In the genomic region with DNA sequence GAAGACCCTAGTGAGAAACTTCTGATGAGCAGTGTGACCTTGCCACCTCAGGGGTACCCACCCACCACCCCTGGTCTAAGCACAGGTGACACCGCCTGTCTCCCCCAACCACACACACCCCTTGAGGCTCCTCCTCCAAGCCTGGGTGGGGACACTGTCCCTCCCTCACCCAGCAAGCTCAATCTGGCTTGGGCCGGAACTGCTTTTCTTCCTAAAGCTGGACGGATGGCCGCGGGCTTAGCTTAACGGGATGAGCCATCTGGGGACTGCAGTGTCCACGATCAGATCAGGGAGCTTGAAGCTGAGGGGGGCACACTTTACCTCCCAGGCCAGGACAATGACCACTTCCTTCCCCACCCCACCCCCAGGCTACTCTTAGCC, we compare ENCODE assay signal across 4 cellular contexts. TPM values are rescaled to one million over a fixed set of nuclear protein-coding genes. Genes with fewer than 3 reads are reported as not detected.
A peak's percentile ranks its signal among the peaks of the same experiment; 100 is the strongest.
DNase-seq lines count a peak whose midpoint lies in the region.
"Not testable (repeated sequence)": the region's sequence is repeated elsewhere in the genome, so short reads cannot be mapped to it uniquely, and the experiment has no call there.

No MANE protein-coding gene starts in this region.

- peaks cover 20% of the 10 kb centered on the region for H3K36me3 ChIP-seq in HAP-1 (replicated peaks)

- H3K9me3 Mint-ChIP-seq in activated CD4-positive, alpha-beta T cell treated with anti-CD3 and anti-CD28 coated beads, Interleukin-2, amount 10 ng/mL, durations not matched to agents 24 days and 14 days: not testable (repeated sequence)

- in situ Hi-C loops in HAP-1 (cut with MboI; ENCODE audit: low sequenced_read_pairs): not testable (repeated sequence)

- intact Hi-C loops in activated CD4-positive, alpha-beta T cell treated with anti-CD3 and anti-CD28 coated beads, Interleukin-2, amount 10 ng/mL, durations not matched to agents 24 days and 14 days (cut with micrococcal nuclease): loop anchor here (5.0 kb wide), 1 partner anchor 36 kb away; the partner anchor contains the start of genes ABCD1 and BCAP31

- H3K4me1 Mint-ChIP-seq in activated CD4-positive, alpha-beta T cell treated with anti-CD3 and anti-CD28 coated beads, Interleukin-2, amount 10 ng/mL, durations not matched to agents 24 days and 14 days: not testable (repeated sequence)

- not testable (repeated sequence) for H3K9me3 ChIP-seq in HAP-1

- not testable (repeated sequence) for H3K27me3 ChIP-seq in HAP-1 (ENCODE audit: low read depth)

- H3K27ac Mint-ChIP-seq in activated CD4-positive, alpha-beta T cell treated with anti-CD3 and anti-CD28 coated beads, Interleukin-2, amount 10 ng/mL, durations not matched to agents 24 days and 14 days: not testable (repeated sequence)

- H3K4me1 ChIP-seq in HAP-1: peaks cover 46% of the 10 kb centered on the region

- peak overlapping the region; percentile 36 for H3K4me3 ChIP-seq in HAP-1

- peak overlapping the region; percentile 21 for H3K4me3 Mint-ChIP-seq in activated CD4-positive, alpha-beta T cell treated with anti-CD3 and anti-CD28 coated beads, Interleukin-2, amount 10 ng/mL, durations not matched to agents 24 days and 14 days

- H3K27me3 Mint-ChIP-seq in activated CD4-positive, alpha-beta T cell treated with anti-CD3 and anti-CD28 coated beads, Interleukin-2, amount 10 ng/mL, durations not matched to agents 24 days and 14 days: peaks cover 19% of the 10 kb centered on the region

- DNase-seq in HAP-1 (ENCODE audit: low spot score in 2 of 2) (peak in 1 of 2 experiments; percentile 76), left kidney (ENCODE audit: low read depth, low spot score) (peak; percentile 55), retina (peak; percentile 46)
- DNase-seq in activated CD4-positive, alpha-beta T cell treated with anti-CD3 and anti-CD28 coated beads, Interleukin-2, amount 10 ng/mL, durations not matched to agents 24 days and 14 days: not testable (repeated sequence)

- H3K36me3 Mint-ChIP-seq in activated CD4-positive, alpha-beta T cell treated with anti-CD3 and anti-CD28 coated beads, Interleukin-2, amount 10 ng/mL, durations not matched to agents 24 days and 14 days (ENCODE audit: low read depth): not testable (repeated sequence)

RNA-seq across cellular contexts. Expression of gene SLC6A8, which starts 1.1 kb away (rescaled TPM):
- 3.5 TPM in 2 replicates for total RNA-seq in activated CD4-positive, alpha-beta T cell treated with anti-CD3 and anti-CD28 coated beads, Interleukin-2, amount 10 ng/mL, durations not matched to agents 24 days and 14 days

RNA-seq across cellular contexts. Expression of gene PNCK, which starts 13.1 kb away (rescaled TPM):
- 0.36 and 0.84 TPM in 2 replicates for total RNA-seq in activated CD4-positive, alpha-beta T cell treated with anti-CD3 and anti-CD28 coated beads, Interleukin-2, amount 10 ng/mL, durations not matched to agents 24 days and 14 days

RNA-seq across cellular contexts. Expression of gene BCAP31, which starts 37.5 kb away (rescaled TPM):
- 154 and 157 TPM in 2 replicates for total RNA-seq in activated CD4-positive, alpha-beta T cell treated with anti-CD3 and anti-CD28 coated beads, Interleukin-2, amount 10 ng/mL, durations not matched to agents 24 days and 14 days

RNA-seq across cellular contexts. Expression of gene ABCD1, which starts 38.0 kb away (rescaled TPM):
- 6.6 and 7.7 TPM in 2 replicates for total RNA-seq in activated CD4-positive, alpha-beta T cell treated with anti-CD3 and anti-CD28 coated beads, Interleukin-2, amount 10 ng/mL, durations not matched to agents 24 days and 14 days

RNA-seq across cellular contexts. Expression of gene DUSP9, which starts 39.7 kb away (rescaled TPM):
- 0.19 and 0.24 TPM in 2 replicates for total RNA-seq in activated CD4-positive, alpha-beta T cell treated with anti-CD3 and anti-CD28 coated beads, Interleukin-2, amount 10 ng/mL, durations not matched to agents 24 days and 14 days
